ENCODE assay signal across 31 cellular contexts in the genomic region with DNA sequence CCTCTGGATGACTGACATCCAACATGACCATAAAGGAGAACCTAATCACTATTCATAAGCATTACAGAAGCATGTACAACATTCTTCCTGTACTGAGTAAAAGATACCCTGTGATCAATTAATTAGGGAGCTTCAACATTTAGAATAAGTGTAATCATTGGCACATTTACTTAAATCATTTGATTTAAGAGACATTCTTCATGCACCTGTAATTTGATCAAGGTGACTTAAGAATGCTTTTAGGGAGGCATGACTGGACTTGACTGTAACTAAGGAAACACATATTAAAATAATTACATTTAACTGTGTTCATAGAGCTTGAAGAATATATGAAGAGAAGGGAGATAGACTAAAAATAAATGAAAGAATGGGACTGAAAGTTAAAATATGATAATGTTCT.
"Had no signal": no experiment of that assay in that cellular context is flagged by ENCODE, and none has a peak within 500 bp of the region (broad histone marks: within the 10 kb centered on the region; RNA-seq: fewer than 3 reads in every experiment).

No MANE protein-coding gene starts in this region.

- H3K4me3 ChIP-seq: adrenal gland, cardiac muscle cell, colonic mucosa, PC-9, SK-N-MC had no signal

- H3K4me2 ChIP-seq: KMS-11, PC-9 had no signal

- H2AFZ ChIP-seq: PC-9 had no signal

- H3K36me3 ChIP-seq: adrenal gland, cardiac muscle cell, colonic mucosa had no signal

- H3K27me3 ChIP-seq: adrenal gland, cardiac muscle cell, colonic mucosa had no signal

- H3K27ac ChIP-seq: adrenal gland, cardiac muscle cell, colonic mucosa, KMS-11, PC-9, RWPE1, SK-N-MC, VCaP had no signal

- DNase-seq: activated B cell treated with CpG ODN at 0.5 μM for 24 hours; activated CD4-positive, alpha-beta memory T cell treated with anti-CD3 and anti-CD28 coated beads for 36 hours; activated CD4-positive, alpha-beta T cell treated with anti-CD3 and anti-CD28 coated beads for 4 hours; activated CD4-positive, alpha-beta T cell treated with anti-CD3 and anti-CD28 coated beads, Interleukin-2, amount 50 U/mL, for 1 hour; activated CD4-positive, CD25-positive, alpha-beta regulatory T cell treated with anti-CD3 and anti-CD28 coated beads, Interleukin-2, amount 50 U/mL, for 72 hours; activated CD8-positive, alpha-beta memory T cell treated with anti-CD3 and anti-CD28 coated beads, Interleukin-2, amount 50 U/mL, for 4 hours; activated gamma-delta T cell treated with Interleukin-2 at 50 U/mL for 16 hours; activated naive CD4-positive, alpha-beta T cell treated with anti-CD3 and anti-CD28 coated beads for 36 hours; activated T-cell treated with anti-CD3 and anti-CD28 coated beads for 4 hours; activated T-cell treated with anti-CD3 and anti-CD28 coated beads, Interleukin-2, amount 50 U/mL, for 4 hours; adrenal gland; colonic mucosa; NCI-H1092 treated with DMSO at 0.1 percent for 48 hours; NCI-H146; NCI-H187; NCI-H2029 treated with DMSO at 0.1 percent for 48 hours; NCI-H2107; NCI-H510A; NCI-H526; PC-9; SIG-M5; T-cell; T-helper 2 cell; T-helper 9 cell had no signal

- H3K9ac ChIP-seq: KMS-11 had no signal

- H3K9me3 ChIP-seq: adrenal gland, colonic mucosa had no signal

- H3K4me1 ChIP-seq: adrenal gland, colonic mucosa had no signal

- ATAC-seq: activated naive CD4-positive, alpha-beta T cell treated with anti-CD3 and anti-CD28 coated beads, Interleukin-2, amount 50 U/mL, for 72 hours; activated T-cell treated with anti-CD3 and anti-CD28 coated beads, Interleukin-2, amount 50 U/mL, for 4 hours; Right ventricle myocardium inferior; T-cell had no signal
